In the genomic region with DNA sequence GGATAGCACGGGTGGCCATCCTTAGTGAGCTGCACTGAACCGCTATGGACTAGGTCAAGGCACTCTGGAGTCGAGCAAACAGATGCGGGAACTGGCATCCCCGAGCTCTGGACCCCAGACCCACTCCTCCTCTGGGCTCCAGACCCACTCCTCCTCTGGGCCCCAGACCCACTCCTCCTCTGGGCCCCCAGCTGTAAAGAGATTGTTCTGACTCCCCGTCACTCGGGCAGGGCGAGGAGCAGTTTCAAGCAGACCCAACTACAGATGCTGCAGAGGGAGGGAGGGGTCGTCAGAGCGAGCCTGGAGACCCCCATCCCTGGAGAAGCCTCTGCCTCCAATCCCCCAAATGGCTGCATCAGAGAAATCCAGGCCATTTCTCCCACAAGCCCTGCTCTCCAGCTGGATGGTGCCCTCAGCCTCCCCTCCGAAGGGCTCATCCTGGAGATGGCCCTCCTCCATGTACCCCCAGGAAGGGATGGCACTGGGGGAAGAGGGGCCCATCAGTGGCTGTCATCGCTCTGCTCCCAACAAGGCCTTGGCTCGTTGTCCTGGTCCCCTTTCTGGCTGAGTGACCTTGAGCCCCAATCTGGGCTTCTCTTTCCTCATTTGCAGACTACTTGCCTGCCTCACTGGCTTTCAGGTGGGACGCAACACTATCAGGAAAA, we compare ENCODE assay signal across 15 cellular contexts. TPM values are rescaled to one million over a fixed set of nuclear protein-coding genes. Genes with fewer than 3 reads are reported as not detected.
DNase-seq lines count a peak whose midpoint lies in the region; ATAC-seq and TF ChIP-seq lines count a peak whose summit lies in the region.
"Had no signal": no experiment of that assay in that cellular context is flagged by ENCODE, and none has a peak within 500 bp of the region (broad histone marks: within the 10 kb centered on the region; RNA-seq: fewer than 3 reads in every experiment).

No MANE protein-coding gene starts in this region.

- no peak for DNase-seq in SJSA1 (ENCODE audit: low read depth in 1 of 2, low spot score in 2 of 2)
- no peak for DNase-seq in esophagus muscularis mucosa (ENCODE audit: extremely low spot score)
- DNase-seq in osteocyte (ENCODE audit: extremely low spot score, unreplicated experiment), result no peak
- no peak for DNase-seq in thyroid gland
- no peak for DNase-seq in H4 (ENCODE audit: low spot score)
- DNase-seq in naive thymus-derived CD8-positive, alpha-beta T cell, result no peak
- no peak for DNase-seq in activated naive CD4-positive, alpha-beta T cell treated with anti-CD3 and anti-CD28 coated beads for 36 hours
- DNase-seq in T-helper 2 cell, result no peak
- DNase-seq: CD8-positive, alpha-beta memory T cell; NCI-H1417 treated with DMSO at 0.1 percent for 48 hours; NCI-H69; SHP77 treated with DMSO at 0.1 percent for 48 hours; stimulated activated CD4-positive, alpha-beta T cell treated with anti-CD3 and anti-CD28 coated beads, Interleukin-1b, Interleukin-23, amount 100 ng/mL, for 48 hours had no signal

- H3K27ac Mint-ChIP-seq in osteocyte (ENCODE audit: unreplicated experiment), result peak overlapping the region; percentile 98
- peak overlapping the region in 3 of 10 donors; percentile 45 to 73 (median 52) for H3K27ac Mint-ChIP-seq in naive thymus-derived CD8-positive, alpha-beta T cell
- no peak overlapping the region for H3K27ac Mint-ChIP-seq in activated naive CD4-positive, alpha-beta T cell treated with anti-CD3 and anti-CD28 coated beads for 36 hours

- H3K4me3 ChIP-seq in SJSA1 (no peak overlapping the region), esophagus muscularis mucosa (no peak overlapping the region), thyroid gland (replicated peaks in 1 of 3) (no peak overlapping the region)

- H3K36me3 Mint-ChIP-seq in osteocyte (ENCODE audit: unreplicated experiment), result no peaks in the 10 kb centered on the region
- H3K36me3 Mint-ChIP-seq in naive thymus-derived CD8-positive, alpha-beta T cell, result no peaks in the 10 kb centered on the region
- H3K36me3 Mint-ChIP-seq in activated naive CD4-positive, alpha-beta T cell treated with anti-CD3 and anti-CD28 coated beads for 36 hours (ENCODE audit: low read depth), result no peaks in the 10 kb centered on the region
- H3K36me3 Mint-ChIP-seq: activated naive CD4-positive, alpha-beta T cell treated with anti-CD3 and anti-CD28 coated beads, Interleukin-2, amount 50 U/mL, for 24 hours; CD8-positive, alpha-beta memory T cell had no signal

- H3K27me3 Mint-ChIP-seq in osteocyte (ENCODE audit: unreplicated experiment), result no peaks in the 10 kb centered on the region
- H3K27me3 Mint-ChIP-seq in naive thymus-derived CD8-positive, alpha-beta T cell, result no peaks in the 10 kb centered on the region
- no peaks in the 10 kb centered on the region for H3K27me3 Mint-ChIP-seq in activated naive CD4-positive, alpha-beta T cell treated with anti-CD3 and anti-CD28 coated beads for 36 hours (ENCODE audit: low read depth)
- H3K27me3 Mint-ChIP-seq: CD8-positive, alpha-beta memory T cell had no signal

- TF ChIP-seq POLR2A in esophagus muscularis mucosa (IDR thresholded peaks at IDR 0.05; ENCODE audit: low read depth), result no peak
- TF ChIP-seq POLR2A in thyroid gland (IDR thresholded peaks at IDR 0.05), result no peak

- H3K4me3 Mint-ChIP-seq in osteocyte (ENCODE audit: unreplicated experiment), result no peak overlapping the region
- no peak overlapping the region for H3K4me3 Mint-ChIP-seq in naive thymus-derived CD8-positive, alpha-beta T cell
- no peak overlapping the region for H3K4me3 Mint-ChIP-seq in activated naive CD4-positive, alpha-beta T cell treated with anti-CD3 and anti-CD28 coated beads for 36 hours
- H3K4me3 Mint-ChIP-seq: activated naive CD4-positive, alpha-beta T cell treated with anti-CD3 and anti-CD28 coated beads, Interleukin-2, amount 50 U/mL, for 24 hours; CD8-positive, alpha-beta memory T cell; neural crest cell had no signal

- H3K4me1 ChIP-seq in SJSA1 (replicated peaks), result peaks cover 39% of the 10 kb centered on the region
- H3K4me1 ChIP-seq in esophagus muscularis mucosa, result peaks cover 34 to 65% (median 56%) of the 10 kb centered on the region in 4 donors
- H3K4me1 ChIP-seq in thyroid gland, result peaks cover 4 to 36% of the 10 kb centered on the region in 2 donors

- 93% methylated on average over 7 of the region's 14 CpGs for WGBS in esophagus muscularis mucosa
- 87 to 93% methylated on average over 9 to 11 of the region's 14 CpGs for WGBS in thyroid gland, 2 donors

- ATAC-seq in naive thymus-derived CD8-positive, alpha-beta T cell, result no peak

- no peaks in the 10 kb centered on the region for H3K9me3 Mint-ChIP-seq in osteocyte (ENCODE audit: unreplicated experiment)
- H3K9me3 Mint-ChIP-seq in naive thymus-derived CD8-positive, alpha-beta T cell, result no peaks in the 10 kb centered on the region
- H3K9me3 Mint-ChIP-seq in activated naive CD4-positive, alpha-beta T cell treated with anti-CD3 and anti-CD28 coated beads for 36 hours, result no peaks in the 10 kb centered on the region
- H3K9me3 Mint-ChIP-seq: activated naive CD4-positive, alpha-beta T cell treated with anti-CD3 and anti-CD28 coated beads, Interleukin-2, amount 50 U/mL, for 24 hours; CD8-positive, alpha-beta memory T cell; neural crest cell had no signal

- no peak for TF ChIP-seq EP300 in esophagus muscularis mucosa (IDR thresholded peaks at IDR 0.05)

- peak overlapping the region; percentile 98 for H3K27ac ChIP-seq in SJSA1
- H3K27ac ChIP-seq in esophagus muscularis mucosa (replicated peaks in 1 of 4), result peak overlapping the region; percentile 90 to 98 (median 96)
- peak overlapping the region; percentile 76 to 83 (median 80) for H3K27ac ChIP-seq in thyroid gland

- CTCF ChIA-PET in activated naive CD4-positive, alpha-beta T cell treated with anti-CD3 and anti-CD28 coated beads for 36 hours (lab: Charles Lee), result interaction anchor here (0.9 kb wide), 1 partner anchor 199 kb away, joined by 3 read pairs; no protein-coding TSS in a partner anchor

- intact Hi-C loops in esophagus muscularis mucosa (cut with DNase I), result no loop called here
- intact Hi-C loops in thyroid gland (cut with DNase I), result no loop called here
- intact Hi-C loops in activated naive CD4-positive, alpha-beta T cell treated with anti-CD3 and anti-CD28 coated beads for 36 hours (cut with micrococcal nuclease), result no loop called here

- H3K36me3 ChIP-seq in SJSA1, result no peaks in the 10 kb centered on the region
- H3K36me3 ChIP-seq in esophagus muscularis mucosa, result no peaks in the 10 kb centered on the region
- H3K36me3 ChIP-seq in thyroid gland, result no peaks in the 10 kb centered on the region

- no peaks in the 10 kb centered on the region for H3K9me3 ChIP-seq in SJSA1 (replicated peaks)
- no peaks in the 10 kb centered on the region for H3K9me3 ChIP-seq in esophagus muscularis mucosa
- no peaks in the 10 kb centered on the region for H3K9me3 ChIP-seq in thyroid gland

- no peaks in the 10 kb centered on the region for H3K27me3 ChIP-seq in SJSA1 (replicated peaks)
- no peaks in the 10 kb centered on the region for H3K27me3 ChIP-seq in esophagus muscularis mucosa
- no peaks in the 10 kb centered on the region for H3K27me3 ChIP-seq in thyroid gland

- H3K4me1 Mint-ChIP-seq in osteocyte (ENCODE audit: unreplicated experiment), result peaks cover 38% of the 10 kb centered on the region
- H3K4me1 Mint-ChIP-seq in naive thymus-derived CD8-positive, alpha-beta T cell, result no peaks in the 10 kb centered on the region
- H3K4me1 Mint-ChIP-seq in activated naive CD4-positive, alpha-beta T cell treated with anti-CD3 and anti-CD28 coated beads for 36 hours (ENCODE audit: low read depth), result no peaks in the 10 kb centered on the region
- H3K4me1 Mint-ChIP-seq: activated naive CD4-positive, alpha-beta T cell treated with anti-CD3 and anti-CD28 coated beads, Interleukin-2, amount 50 U/mL, for 24 hours; neural crest cell had no signal

- POLR2A ChIA-PET in naive thymus-derived CD8-positive, alpha-beta T cell (lab: Charles Lee), result no interaction called here

- TF ChIP-seq CTCF in esophagus muscularis mucosa (IDR thresholded peaks at IDR 0.05) (no peak), osteocyte (IDR thresholded peaks at IDR 0.05) (no peak), thyroid gland (IDR thresholded peaks at IDR 0.05) (no peak)

RNA-seq across cellular contexts. Expression of gene DUSP1, which starts 38.7 kb away (rescaled TPM):
- total RNA-seq in SJSA1 (2014; rRNA removed; shearing (Covaris generic)), result 322 and 475 TPM in 2 replicates
- 100 to 1,000 TPM; 455 to 718 (median 676) TPM for total RNA-seq in esophagus muscularis mucosa
- total RNA-seq in osteocyte, result 201 and 250 TPM in 2 replicates
- total RNA-seq in thyroid gland, result 1,000 to 10,000 TPM in 1 of 4 donors, 100 to 1,000 TPM in 3; 613 to 1,025 (median 690) TPM
- total RNA-seq in H4 (2014; rRNA removed; shearing (Covaris generic)), result 15.8 and 18.5 TPM in 2 replicates
- total RNA-seq in naive thymus-derived CD8-positive, alpha-beta T cell, result 10 to 100 TPM; 23.5 to 24.1 TPM
- polyA plus RNA-seq in naive thymus-derived CD8-positive, alpha-beta T cell, result 100 to 1,000 TPM; 102 to 660 (median 258) TPM
- 1 to 10 TPM; 7.0 to 7.3 TPM for total RNA-seq in activated naive CD4-positive, alpha-beta T cell treated with anti-CD3 and anti-CD28 coated beads for 36 hours
